1 cellular context compared by ENCODE assay signal in the genomic region with DNA sequence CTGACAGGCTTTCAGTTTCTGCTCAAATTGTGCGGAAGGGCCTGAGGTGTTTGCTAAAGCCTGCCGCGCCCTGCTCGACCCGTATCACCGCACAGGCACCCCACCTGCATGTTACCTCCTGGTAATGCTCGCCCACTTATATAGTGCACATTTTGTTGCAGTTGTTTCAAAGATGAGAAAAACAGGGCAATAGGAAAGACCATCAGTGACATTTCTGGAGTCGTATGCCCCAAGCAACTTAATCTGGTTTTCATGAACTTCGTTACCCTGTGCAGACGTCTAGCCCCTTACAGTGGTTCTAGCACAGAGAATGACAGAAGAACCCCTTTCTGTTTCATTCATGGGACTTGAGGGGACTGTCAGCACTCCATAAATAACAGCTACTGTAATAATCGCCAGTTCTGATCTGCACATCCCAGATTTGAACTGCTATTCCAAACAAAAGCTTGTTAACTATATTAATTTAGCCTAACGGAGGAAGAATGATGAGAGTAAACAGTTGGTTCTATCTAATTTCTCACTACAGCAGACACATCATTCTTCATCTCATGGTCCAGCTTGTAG.
TF ChIP-seq lines count a peak whose summit lies in the region.

No MANE protein-coding gene starts in this region.

TF ChIP-seq in A549, 52 proteins besides CTCF, POLR2A, EP300 and RAD21 (continued from another document):
- TF ChIP-seq, protein P1, sequence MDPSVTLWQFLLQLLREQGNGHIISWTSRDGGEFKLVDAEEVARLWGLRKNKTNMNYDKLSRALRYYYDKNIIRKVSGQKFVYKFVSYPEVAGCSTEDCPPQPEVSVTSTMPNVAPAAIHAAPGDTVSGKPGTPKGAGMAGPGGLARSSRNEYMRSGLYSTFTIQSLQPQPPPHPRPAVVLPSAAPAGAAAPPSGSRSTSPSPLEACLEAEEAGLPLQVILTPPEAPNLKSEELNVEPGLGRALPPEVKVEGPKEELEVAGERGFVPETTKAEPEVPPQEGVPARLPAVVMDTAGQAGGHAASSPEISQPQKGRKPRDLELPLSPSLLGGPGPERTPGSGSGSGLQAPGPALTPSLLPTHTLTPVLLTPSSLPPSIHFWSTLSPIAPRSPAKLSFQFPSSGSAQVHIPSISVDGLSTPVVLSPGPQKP (IDR thresholded peaks at IDR 0.05; ENCODE audit: low read depth, low read length) = no peak
